ENCODE assay signal across 8 cellular contexts in the genomic region with DNA sequence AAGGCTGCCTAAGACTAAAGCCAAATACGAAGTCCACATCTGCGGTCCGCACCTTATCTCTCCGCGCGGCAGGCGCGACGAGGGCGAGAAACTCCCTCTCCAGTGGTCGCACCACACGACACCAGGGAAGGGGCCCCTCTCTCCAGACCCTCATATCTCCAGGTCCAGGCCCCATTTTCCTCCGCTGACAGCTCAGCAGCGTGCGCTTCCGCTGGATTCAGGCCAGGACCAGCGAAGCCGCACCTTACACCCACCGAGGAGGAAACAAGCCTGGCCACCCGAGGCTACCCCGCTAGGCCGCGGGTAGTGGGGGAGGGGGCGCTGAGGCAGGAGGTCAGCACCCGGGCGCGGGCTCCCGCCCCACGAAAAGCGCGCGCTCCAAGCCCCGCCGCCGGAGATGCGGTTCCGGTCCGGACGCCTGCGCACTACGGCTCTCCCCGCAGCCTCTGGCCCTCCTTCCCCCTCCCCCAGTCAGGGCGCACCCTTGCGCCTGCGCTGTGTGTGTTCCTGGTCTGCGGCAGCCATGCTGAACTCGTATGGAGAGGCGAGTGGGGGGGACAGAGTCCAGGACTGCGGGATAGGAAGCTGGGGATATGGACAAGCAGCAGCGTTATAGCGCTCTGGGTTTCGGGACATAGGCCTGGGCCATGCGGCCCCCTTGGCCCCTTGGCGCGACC. TPM values are rescaled to one million over a fixed set of nuclear protein-coding genes. Genes with fewer than 3 reads are reported as not detected.
DNase-seq lines count a peak whose midpoint lies in the region; ATAC-seq, FAIRE-seq and TF ChIP-seq lines count a peak whose summit lies in the region.

TSS of gene BRD2 (plus strand) at position 502 of the 677 bp plus-strand sequence. CDS start 4,305 bp downstream, outside the sequence.

- peak within 1 kb of the TSS; percentile 97 to 99 (median 99) for H3K27ac ChIP-seq in pancreas
- peak within 1 kb of the TSS; percentile 100 for H3K27ac ChIP-seq in thyroid gland

- H3K9me3 ChIP-seq in ES-I3 (ENCODE audit: control insufficient read depth, insufficient read depth, low read length) = no peaks in the 10 kb centered on the region
- no peaks in the 10 kb centered on the region for H3K9me3 ChIP-seq in pancreas
- H3K9me3 ChIP-seq in thyroid gland = no peaks in the 10 kb centered on the region

- peak; percentile 92 for DNase-seq in NCI-H128 (lab: John Stamatoyannopoulos, UW; ENCODE audit: unreplicated experiment)
- DNase-seq in SW 1271 (lab: John Stamatoyannopoulos, UW) = peak; percentile 91 to 93
- peak; percentile 85 for DNase-seq in activated naive CD8-positive, alpha-beta T cell treated with anti-CD3 and anti-CD28 coated beads, Interleukin-2, amount 50 U/mL, for 16 hours (ENCODE audit: low read depth, low spot score)
- DNase-seq in Right ventricle myocardium inferior (ENCODE audit: missing footprints) = peak; percentile 97
- peak; percentile 96 to 99 (median 97) for DNase-seq in pancreas
- peak; percentile 94 to 98 for DNase-seq in thyroid gland

- intact Hi-C loops in Right ventricle myocardium inferior (cut with DNase I) = loop anchor here (5.0 kb wide), 1 partner anchor 36 kb away; no protein-coding TSS in a partner anchor
- intact Hi-C loops in pancreas (cut with DNase I) = no loop called here
- intact Hi-C loops in thyroid gland (cut with DNase I) = no loop called here

- TF ChIP-seq CTCF in pancreas (IDR thresholded peaks at IDR 0.05) (no peak), thyroid gland (IDR thresholded peaks at IDR 0.05) (peak in 1 of 6 experiments; percentile 8)

- H3K9ac ChIP-seq in ES-I3 (ENCODE audit: low read depth, low read length) = peak within 1 kb of the TSS; percentile 98

- peak within 1 kb of the TSS; percentile 60 to 98 (median 86) for H3K4me3 ChIP-seq in pancreas
- peak within 1 kb of the TSS; percentile 62 to 98 (median 88) for H3K4me3 ChIP-seq in thyroid gland (replicated peaks in 1 of 3)

- H3K27me3 ChIP-seq in pancreas (no peaks in the 10 kb centered on the region), thyroid gland (no peaks in the 10 kb centered on the region)

- H3K36me3 ChIP-seq in ES-I3 (ENCODE audit: insufficient read depth, low read length) (peaks cover 3% of the 10 kb centered on the region; the same call in 1 of the 2 replicates), pancreas (peaks cover 0 to 7% (median 0%) of the 10 kb centered on the region in 3 donors), thyroid gland (peaks cover 7 to 11% of the 10 kb centered on the region in 2 donors)

- no peak for FAIRE-seq in pancreas (lab: Jason Lieb, UNC)

- WGBS in pancreas, 2 donors = 0% methylated on average over 51 to 55 of the region's 55 CpGs
- WGBS in thyroid gland, 2 donors = 0 to 1% methylated on average over 12 to 29 of the region's 55 CpGs

- H3K4me1 ChIP-seq in ES-I3 (ENCODE audit: insufficient read depth, low read length) (peaks cover 6% of the 10 kb centered on the region; the same call in 1 of the 2 replicates), pancreas (peaks cover 10 to 32% (median 16%) of the 10 kb centered on the region in 3 donors), thyroid gland (peaks cover 10 to 21% of the 10 kb centered on the region in 2 donors)

- peak; percentile 64 to 97 for TF ChIP-seq POLR2A in thyroid gland (IDR thresholded peaks at IDR 0.05)

- ATAC-seq in HG02610 (IDR thresholded peaks at IDR 0.05; ENCODE audit: unreplicated experiment) = peak; percentile 31
- ATAC-seq in Right ventricle myocardium inferior = peak; percentile 74
- peak; percentile 59 to 73 (median 68) for ATAC-seq in pancreas

RNA-seq across cellular contexts. Expression of gene BRD2, which starts in this region (rescaled TPM):
- 64.1 TPM for total RNA-seq in Right ventricle myocardium inferior
- total RNA-seq in pancreas = 10 to 100 TPM; 50.5 to 98.4 (median 80.2) TPM
- 100 to 1,000 TPM in 1 of 2 donors, 10 to 100 TPM in 1; 94.3 to 128 TPM for polyA plus RNA-seq in pancreas
- 100 to 1,000 TPM; 206 to 282 (median 238) TPM for total RNA-seq in thyroid gland

Comparison
In these comparisons a context has a peak if more than half of its experiments do, and no peak if none do; other contexts are left out.
1. Peak in every context shown above with its lines: DNase-seq, ATAC-seq, H3K4me3 ChIP-seq and H3K27ac ChIP-seq.